ENCODE assay signal across 36 cellular contexts in the genomic region with DNA sequence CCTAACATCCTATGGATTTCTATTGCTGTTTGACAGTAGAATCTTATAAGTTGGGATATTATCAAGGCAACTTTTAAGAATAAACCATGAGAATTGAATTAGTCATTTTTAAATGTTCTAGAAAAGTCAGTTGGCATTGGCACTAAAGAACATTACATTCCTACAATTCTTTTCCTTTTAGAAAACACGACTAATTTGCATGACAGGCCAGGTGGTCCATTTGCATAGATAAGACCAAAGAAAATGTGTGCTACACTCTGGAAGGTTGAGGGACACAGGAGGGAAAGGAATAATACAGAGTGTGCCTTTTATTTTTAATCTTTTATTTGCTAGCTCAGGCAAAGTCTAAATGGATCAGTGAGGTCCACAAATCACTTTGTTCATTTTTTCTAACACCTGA.
DNase-seq lines count a peak whose midpoint lies in the region; ATAC-seq and TF ChIP-seq lines count a peak whose summit lies in the region.
"Had no signal": no experiment of that assay in that cellular context is flagged by ENCODE, and none has a peak within 500 bp of the region (broad histone marks: within the 10 kb centered on the region; RNA-seq: fewer than 3 reads in every experiment).

No MANE protein-coding gene starts in this region.

- H3K27me3 ChIP-seq in HUES6 (ENCODE audit: control insufficient read depth, insufficient read depth, low read length) (no peaks in the 10 kb centered on the region), adipocyte (replicated peaks; ENCODE audit: control insufficient read depth, insufficient read depth, low read length) (no peaks in the 10 kb centered on the region), skeletal muscle satellite cell (ENCODE audit: control insufficient read depth, insufficient read depth, low read length) (no peaks in the 10 kb centered on the region)
- H3K27me3 ChIP-seq: esophagus muscularis mucosa, foreskin keratinocyte, heart right ventricle, left lung, right atrium auricular region, spleen, testis had no signal

- peak overlapping the region; percentile 95 for H3K27ac ChIP-seq in HUES6 (ENCODE audit: low read depth, low read length)
- H3K27ac ChIP-seq: C4-2B, esophagus muscularis mucosa, foreskin keratinocyte, heart right ventricle, left lung, PC-9, right atrium auricular region, spleen, testis had no signal

- H3K9me3 ChIP-seq in HUES6 (ENCODE audit: control insufficient read depth, insufficient read depth, low read depth, low read length) (peaks cover 3% of the 10 kb centered on the region; the same call in 1 of the 2 replicates), adipocyte (ENCODE audit: control insufficient read depth, low read length) (no peaks in the 10 kb centered on the region), skeletal muscle satellite cell (replicated peaks; ENCODE audit: low read length) (no peaks in the 10 kb centered on the region)
- H3K9me3 ChIP-seq: Caco-2, esophagus muscularis mucosa, heart right ventricle, left lung, right atrium auricular region, testis had no signal

- peaks cover 5% of the 10 kb centered on the region for H3K9me3 Mint-ChIP-seq in glutamatergic neuron (ENCODE audit: unreplicated experiment)
- peaks cover 4% of the 10 kb centered on the region for H3K9me3 Mint-ChIP-seq in activated T-helper 17 cell treated with anti-CD3 and anti-CD28 coated beads, Interleukin-2, amount 50 U/mL, for 72 hours
- H3K9me3 Mint-ChIP-seq: IgD-negative memory B cell had no signal

- ATAC-seq in SK-N-SH treated with all-trans-retinoic acid at 6 μM for 48 hours: no peak
- no peak for ATAC-seq in activated T-helper 17 cell treated with anti-CD3 and anti-CD28 coated beads, Interleukin-2, amount 50 U/mL, for 72 hours (replicated peaks)
- ATAC-seq: foreskin keratinocyte, heart right ventricle, left lung had no signal

- H3K36me3 ChIP-seq in HUES6 (ENCODE audit: control insufficient read depth, insufficient read depth, low read length) (no peaks in the 10 kb centered on the region; the same call in 1 of the 2 replicates), adipocyte (ENCODE audit: control insufficient read depth, insufficient read depth, low read length, severe bottlenecking) (no peaks in the 10 kb centered on the region), skeletal muscle satellite cell (ENCODE audit: insufficient read depth, low read length) (no peaks in the 10 kb centered on the region)
- H3K36me3 ChIP-seq: esophagus muscularis mucosa, heart right ventricle, left lung, right atrium auricular region, spleen had no signal

- no peak overlapping the region for H3K4me2 ChIP-seq in skeletal muscle satellite cell (ENCODE audit: low read length)
- H3K4me2 ChIP-seq: PC-9 had no signal

- H3K27me3 Mint-ChIP-seq in glutamatergic neuron (ENCODE audit: unreplicated experiment): peaks cover 2% of the 10 kb centered on the region
- H3K27me3 Mint-ChIP-seq in activated T-helper 17 cell treated with anti-CD3 and anti-CD28 coated beads, Interleukin-2, amount 50 U/mL, for 72 hours: no peaks in the 10 kb centered on the region
- H3K27me3 Mint-ChIP-seq: activated naive CD8-positive, alpha-beta T cell; IgD-negative memory B cell; stimulated activated naive CD8-positive, alpha-beta T cell treated with anti-CD3 and anti-CD28 coated beads, Interleukin-15, Interleukin-2, amounts not matched to agents 100 ng/mL and 50 ng/mL, for 24 hours had no signal

- H3K4me1 ChIP-seq in HUES6 (ENCODE audit: control insufficient read depth, insufficient read depth, low read length): peaks cover 30% of the 10 kb centered on the region
- H3K4me1 ChIP-seq in adipocyte (ENCODE audit: control insufficient read depth, insufficient read depth, low read length): peaks cover 25% of the 10 kb centered on the region
- H3K4me1 ChIP-seq in skeletal muscle satellite cell (ENCODE audit: control insufficient read depth, insufficient read depth, low read length): peaks cover 8% of the 10 kb centered on the region
- H3K4me1 ChIP-seq: Caco-2, esophagus muscularis mucosa, foreskin keratinocyte, heart right ventricle, left lung, right atrium auricular region, spleen, testis had no signal

- no peak for TF ChIP-seq CTCF in glutamatergic neuron (IDR thresholded peaks at IDR 0.05; ENCODE audit: partially characterized antibody, unreplicated experiment)

- H3K9ac ChIP-seq in HUES6 (ENCODE audit: low read length) (peak overlapping the region; percentile 27), adipocyte (ENCODE audit: low read length) (no peak overlapping the region), skeletal muscle satellite cell (ENCODE audit: low read depth, low read length) (peak overlapping the region; percentile 25)

- H3K4me1 Mint-ChIP-seq in glutamatergic neuron (ENCODE audit: low read depth, unreplicated experiment): peaks cover 24% of the 10 kb centered on the region
- no peaks in the 10 kb centered on the region for H3K4me1 Mint-ChIP-seq in activated T-helper 17 cell treated with anti-CD3 and anti-CD28 coated beads, Interleukin-2, amount 50 U/mL, for 72 hours
- H3K4me1 Mint-ChIP-seq: IgD-negative memory B cell, immature natural killer cell had no signal

- peak; percentile 11 for DNase-seq in adipocyte (ENCODE audit: low read depth)
- DNase-seq in glutamatergic neuron: no peak
- DNase-seq in NCI-H524 (lab: John Stamatoyannopoulos, UW): no peak
- DNase-seq in NCI-H187 treated with DMSO at 0.1 percent for 48 hours (lab: John Stamatoyannopoulos, UW): no peak
- DNase-seq: activated CD4-positive, alpha-beta T cell treated with anti-CD3 and anti-CD28 coated beads for 4 hours; aorta; Caco-2; caudate nucleus; dermis blood vessel endothelial cell; DMS79 treated with DMSO at 0.1 percent for 48 hours; GDM1; heart right ventricle; immature natural killer cell; left lung; mesenchymal stem cell; NCI-H1092; NCI-H1694 treated with DMSO at 0.1 percent for 48 hours; NCI-H524 treated with DMSO at 0.1 percent for 48 hours; NK-92 treated with Interleukin-12 subunit alpha and Interleukin-12 subunit beta, amount 100 ng/mL, for 24 hours; PC-9; posterior cingulate gyrus; spleen; stimulated activated CD4-positive, alpha-beta T cell treated with anti-CD3 and anti-CD28 coated beads, Interleukin-2, amount 100 ng/mL, for 24 hours; testis had no signal

- peak overlapping the region; percentile 59 for H3K27ac Mint-ChIP-seq in glutamatergic neuron (ENCODE audit: unreplicated experiment)
- H3K27ac Mint-ChIP-seq in activated T-helper 17 cell treated with anti-CD3 and anti-CD28 coated beads, Interleukin-2, amount 50 U/mL, for 72 hours: no peak overlapping the region
- H3K27ac Mint-ChIP-seq: activated naive CD8-positive, alpha-beta T cell; IgD-negative memory B cell; immature natural killer cell; stimulated activated naive CD8-positive, alpha-beta T cell treated with anti-CD3 and anti-CD28 coated beads, Interleukin-15, Interleukin-2, amounts not matched to agents 100 ng/mL and 50 ng/mL, for 24 hours; T-helper 2 cell treated with Interferon-gamma antibody and Interleukin-4, amounts not matched to agents 5 μg/mL and 100 μg/mL, for 36 hours had no signal

- H3K36me3 Mint-ChIP-seq in glutamatergic neuron (ENCODE audit: unreplicated experiment): peaks cover 4% of the 10 kb centered on the region
- H3K36me3 Mint-ChIP-seq in activated T-helper 17 cell treated with anti-CD3 and anti-CD28 coated beads, Interleukin-2, amount 50 U/mL, for 72 hours (ENCODE audit: low read depth): no peaks in the 10 kb centered on the region
- H3K36me3 Mint-ChIP-seq: activated naive CD8-positive, alpha-beta T cell had no signal

- H3K4me3 Mint-ChIP-seq in glutamatergic neuron (ENCODE audit: unreplicated experiment): no peak overlapping the region
- no peak overlapping the region for H3K4me3 Mint-ChIP-seq in activated T-helper 17 cell treated with anti-CD3 and anti-CD28 coated beads, Interleukin-2, amount 50 U/mL, for 72 hours
- H3K4me3 Mint-ChIP-seq: activated naive CD8-positive, alpha-beta T cell; IgD-negative memory B cell; immature natural killer cell; stimulated activated naive CD8-positive, alpha-beta T cell treated with anti-CD3 and anti-CD28 coated beads, Interleukin-15, Interleukin-2, amounts not matched to agents 100 ng/mL and 50 ng/mL, for 24 hours; T-helper 2 cell treated with Interferon-gamma antibody and Interleukin-4, amounts not matched to agents 5 μg/mL and 100 μg/mL, for 36 hours had no signal

- H3K4me3 ChIP-seq in HUES6 (ENCODE audit: low read depth, low read length) (no peak overlapping the region), adipocyte (ENCODE audit: low read length) (no peak overlapping the region), skeletal muscle satellite cell (ENCODE audit: low read length) (no peak overlapping the region)
- H3K4me3 ChIP-seq: esophagus muscularis mucosa, heart right ventricle, left lung, PC-9, right atrium auricular region, spleen, testis had no signal

TF ChIP-seq in SK-N-SH treated with all-trans-retinoic acid at 6 μM for 48 hours, 23 proteins besides CTCF, POLR2A, EP300 and RAD21 (continues in another document):
- TF ChIP-seq POU6F1 (CRISPR knock-in tag; IDR thresholded peaks at IDR 0.05; ENCODE audit: borderline replicate concordance, low read depth) (no peak), GLIS3 (CRISPR knock-in tag; IDR thresholded peaks at IDR 0.05) (no peak), ZC3H10 (CRISPR knock-in tag; IDR thresholded peaks at IDR 0.05) (no peak), SNAI2 (CRISPR knock-in tag; IDR thresholded peaks at IDR 0.05) (no peak)
